In genomic region chr1:235067396-235068154, GRCh38 we compare ENCODE assay signal across 1 cellular context.
TF ChIP-seq lines count a peak whose summit lies in the region.

No MANE protein-coding gene starts in this region.

TF ChIP-seq in GM23338, 12 proteins besides CTCF, POLR2A, EP300 and RAD21 (continued from another document):
- no peak for TF ChIP-seq REST (IDR thresholded peaks at IDR 0.05; ENCODE audit: unreplicated experiment)
- no peak for TF ChIP-seq EZH2 (IDR thresholded peaks at IDR 0.05; ENCODE audit: low read depth, unreplicated experiment)
- no peak for TF ChIP-seq ZNF114 (CRISPR knock-in tag; IDR thresholded peaks at IDR 0.05)
